In genomic region chr17:62744259-62744658, GRCh38 we compare ENCODE assay signal across 29 cellular contexts.
"Had no signal": no experiment of that assay in that cellular context is flagged by ENCODE, and none has a peak within 500 bp of the region (broad histone marks: within the 10 kb centered on the region; RNA-seq: fewer than 3 reads in every experiment).

No MANE protein-coding gene starts in this region.

- H3K9me3 ChIP-seq: adrenal gland, body of pancreas, esophagus squamous epithelium, gastroesophageal sphincter had no signal

- H3K4me1 ChIP-seq: adrenal gland, body of pancreas, esophagus squamous epithelium, gastroesophageal sphincter had no signal

- H3K4me3 ChIP-seq: adrenal gland, body of pancreas, esophagus squamous epithelium, gastroesophageal sphincter had no signal

- ATAC-seq: activated CD4-positive, CD25-positive, alpha-beta regulatory T cell treated with anti-CD3 and anti-CD28 coated beads, Interleukin-2, amount 50 U/mL, for 24 hours; activated CD8-positive, alpha-beta T cell treated with anti-CD3 and anti-CD28 coated beads for 36 hours; activated naive CD8-positive, alpha-beta T cell treated with anti-CD3 and anti-CD28 coated beads, Interleukin-2, amount 50 U/mL, for 24 hours; body of pancreas; gastroesophageal sphincter; T-helper 17 cell had no signal

- H3K27me3 ChIP-seq: adrenal gland, body of pancreas, gastroesophageal sphincter had no signal

- DNase-seq: activated B cell treated with CpG ODN at 0.5 μM for 24 hours; activated CD4-positive, alpha-beta T cell treated with anti-CD3 and anti-CD28 coated beads for 48 hours; activated CD4-positive, alpha-beta T cell treated with anti-CD3 and anti-CD28 coated beads, Interleukin-2, amount 50 U/mL, for 1 hour; activated CD4-positive, alpha-beta T cell treated with anti-CD3 and anti-CD28 coated beads, Interleukin-2, amount 50 U/mL, for 48 hours; activated CD8-positive, alpha-beta memory T cell treated with anti-CD3 and anti-CD28 coated beads for 24 hours; activated CD8-positive, alpha-beta T cell treated with anti-CD3 and anti-CD28 coated beads for 36 hours; activated effector memory CD4-positive, alpha-beta T cell treated with anti-CD3 and anti-CD28 coated beads, Interleukin-2, amount 50 U/mL, for 16 hours; activated naive CD4-positive, alpha-beta T cell treated with anti-CD3 and anti-CD28 coated beads for 36 hours; activated naive CD8-positive, alpha-beta T cell treated with anti-CD3 and anti-CD28 coated beads for 36 hours; activated naive CD8-positive, alpha-beta T cell treated with anti-CD3 and anti-CD28 coated beads, Interleukin-2, amount 50 U/mL, for 24 hours; activated T-cell treated with anti-CD3 and anti-CD28 coated beads, Interleukin-2, amount 50 U/mL, for 1 hour; activated T-cell treated with anti-CD3 and anti-CD28 coated beads, Interleukin-2, amount 50 U/mL, for 48 hours; adrenal gland; amygdala; aorta; body of pancreas; caudate nucleus; cortex of kidney; dermis blood vessel endothelial cell; effector CD8-positive, alpha-beta T cell; esophagus squamous epithelium; foreskin melanocyte; T-helper 1 cell; T-helper 17 cell; T1000; WERI-Rb-1 had no signal

- H3K27ac ChIP-seq: adrenal gland, body of pancreas, epithelial cell of prostate, esophagus squamous epithelium, gastroesophageal sphincter, WERI-Rb-1 had no signal

- H3K36me3 ChIP-seq: adrenal gland, esophagus squamous epithelium, gastroesophageal sphincter, WERI-Rb-1 had no signal
